ENCODE assay signal across 17 cellular contexts in the genomic region with DNA sequence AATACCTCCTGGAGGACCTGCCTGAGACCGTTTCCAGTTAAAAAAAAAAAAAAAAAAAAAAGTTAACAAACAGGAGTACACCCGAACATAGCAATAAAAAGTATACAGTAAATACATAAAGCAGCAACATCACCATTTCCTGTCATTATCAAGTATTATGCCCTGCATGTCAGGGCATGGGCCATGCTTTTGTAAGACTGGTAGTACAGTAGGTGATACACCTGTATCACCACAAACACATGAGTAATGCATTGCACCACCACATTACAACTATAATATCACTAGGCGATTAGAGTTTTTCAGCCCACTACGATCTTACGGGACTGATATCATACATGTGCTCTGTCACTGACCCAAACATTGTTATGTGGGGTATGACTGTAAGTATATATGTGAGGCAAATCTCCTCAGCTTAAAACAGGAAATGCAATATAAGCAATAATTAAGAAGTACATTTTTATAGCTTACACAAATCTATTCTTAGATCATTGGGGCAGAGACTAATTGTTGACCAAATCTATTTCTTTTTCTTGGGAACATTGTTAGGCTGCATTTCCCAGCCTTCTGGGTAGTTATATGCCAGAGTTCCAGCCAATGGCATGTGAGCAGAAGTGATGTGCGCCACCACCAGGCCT.
DNase-seq lines count a peak whose midpoint lies in the region; ATAC-seq, FAIRE-seq and TF ChIP-seq lines count a peak whose summit lies in the region.
"Had no signal": no experiment of that assay in that cellular context is flagged by ENCODE, and none has a peak within 500 bp of the region (broad histone marks: within the 10 kb centered on the region; RNA-seq: fewer than 3 reads in every experiment).

No MANE protein-coding gene starts in this region.

- WGBS in A549 (ENCODE audit: missing lambda C conversion rate), result 74% methylated on average over 6 of the region's 6 CpGs
- WGBS in mesenchymal stem cell, result 46% methylated on average over 2 of the region's 6 CpGs

- H3K4me2 ChIP-seq in A549 (no peak overlapping the region), mesenchymal stem cell (ENCODE audit: low read length, poor library complexity, severe bottlenecking) (no peak overlapping the region)

- H3K4me1 ChIP-seq in A549, result no peaks in the 10 kb centered on the region
- no peaks in the 10 kb centered on the region for H3K4me1 ChIP-seq in Panc1 (ENCODE audit: control insufficient read depth, insufficient read depth, low read length)
- no peaks in the 10 kb centered on the region for H3K4me1 ChIP-seq in mesenchymal stem cell (ENCODE audit: control insufficient read depth, insufficient read depth, low read depth, low read length)
- H3K4me1 ChIP-seq: SJSA1 had no signal

- ATAC-seq in A549 (no peak), Panc1 (no peak), GM21529 (IDR thresholded peaks at IDR 0.05; ENCODE audit: unreplicated experiment) (no peak)

- H2AFZ ChIP-seq in mesenchymal stem cell (ENCODE audit: low read depth, low read length), result no peak overlapping the region

- H3K27ac Mint-ChIP-seq in CD14-positive monocyte, result no peak overlapping the region
- H3K27ac Mint-ChIP-seq: CD8-positive, alpha-beta memory T cell had no signal

- no TSS peak for BruUV-seq in Panc1 (replicated peaks; lab: Mats Ljungman, UMichigan)

- H3K9ac ChIP-seq in mesenchymal stem cell (ENCODE audit: low read length), result no peak overlapping the region

- no peak overlapping the region for H4K8ac ChIP-seq in mesenchymal stem cell (ENCODE audit: low read length)

- H3K4me3 ChIP-seq in A549, result no peak overlapping the region
- no peak overlapping the region for H3K4me3 ChIP-seq in Panc1 (ENCODE audit: low read depth in 2 of 2, low read length in 2 of 2)
- H3K4me3 ChIP-seq in epithelial cell of esophagus (ENCODE audit: low read length), result no peak overlapping the region
- no peak overlapping the region for H3K4me3 ChIP-seq in mesenchymal stem cell (ENCODE audit: insufficient read depth in 1 of 2, low read depth in 1 of 2, low read length in 2 of 2)
- H3K4me3 ChIP-seq: SJSA1 had no signal

- FAIRE-seq in A549 (lab: Jason Lieb, UNC) (no peak), HTR-8/SVneo (lab: Jason Lieb, UNC) (peak; percentile 28)

- TF ChIP-seq RAD21 in A549 (conservative IDR thresholded peaks at IDR 0.05 in 1 of 2, IDR thresholded peaks at IDR 0.05 in 1 of 2), result no peak

- H3K79me1 ChIP-seq in mesenchymal stem cell (replicated peaks; ENCODE audit: low read length, poor library complexity, severe bottlenecking), result no peaks in the 10 kb centered on the region

- POLR2A ChIA-PET in A549 (lab: Yijun Ruan, JAX), result no interaction called here
- POLR2A ChIA-PET in Panc1 (lab: Charles Lee), result interaction anchor here (0.7 kb wide), 1 partner anchor 336 kb away, joined by 10 read pairs; no protein-coding TSS in a partner anchor

- H3K27ac ChIP-seq in A549 (no peak overlapping the region), Panc1 (ENCODE audit: low read length) (no peak overlapping the region), mesenchymal stem cell (ENCODE audit: low read length, poor library complexity, severe bottlenecking) (no peak overlapping the region)
- H3K27ac ChIP-seq: SJSA1 had no signal

- intact Hi-C loops in Panc1 (cut with micrococcal nuclease; ENCODE audit: unreplicated experiment), result no loop called here
- intact Hi-C loops in CD14-positive monocyte (cut with micrococcal nuclease), result no loop called here

- TF ChIP-seq EP300 in A549 (IDR thresholded peaks at IDR 0.05), result no peak

- CTCF ChIA-PET in A549 (lab: Yijun Ruan, JAX), result interaction anchor here (1.0 kb wide), 1 partner anchor 326 kb away, joined by 4 read pairs; no protein-coding TSS in a partner anchor
- CTCF ChIA-PET in Panc1 (lab: Charles Lee), result no interaction called here

- H2BK15ac ChIP-seq in mesenchymal stem cell (ENCODE audit: low read depth, poor library complexity, severe bottlenecking), result no peak overlapping the region

- H3K27me3 Mint-ChIP-seq in CD14-positive monocyte (ENCODE audit: low read depth in 3 of 3), result peaks cover 0 to 2% (median 0%) of the 10 kb centered on the region in 3 donors
- H3K27me3 Mint-ChIP-seq: CD8-positive, alpha-beta memory T cell had no signal

- no peak overlapping the region for H2BK5ac ChIP-seq in mesenchymal stem cell (ENCODE audit: low read depth, low read length, poor library complexity, severe bottlenecking)

- no peaks in the 10 kb centered on the region for H3K9me3 ChIP-seq in A549
- H3K9me3 ChIP-seq in Panc1 (ENCODE audit: control insufficient read depth, insufficient read depth, low read depth, low read length), result no peaks in the 10 kb centered on the region
- H3K9me3 ChIP-seq in mesenchymal stem cell (ENCODE audit: control insufficient read depth, low read length), result no peaks in the 10 kb centered on the region
- H3K9me3 ChIP-seq: BE2C, SJSA1 had no signal

- H3K9me3 Mint-ChIP-seq in CD14-positive monocyte, result peaks cover 0 to 8% (median 3%) of the 10 kb centered on the region in 7 donors

- H3K14ac ChIP-seq in mesenchymal stem cell (ENCODE audit: low read length in 2 of 2), result no peak overlapping the region

- H2BK120ac ChIP-seq in mesenchymal stem cell (ENCODE audit: low read depth, low read length), result no peak overlapping the region

- DNase-seq in A549 (ENCODE audit: low read depth in 1 of 2, low spot score in 1 of 2) (no peak), HTR-8/SVneo (ENCODE audit: insufficient read length, low spot score) (no peak), Panc1 (ENCODE audit: low read depth, low spot score) (no peak), epithelial cell of esophagus (ENCODE audit: low read depth) (peak; percentile 91), mesenchymal stem cell (no peak), HT-29 (ENCODE audit: low spot score) (no peak), CD14-positive monocyte (ENCODE audit: low spot score) (no peak)
- DNase-seq: ACHN; CD8-positive, alpha-beta memory T cell; EL; H7; NCI-H187; RPMI8226; T-helper 1 cell had no signal

- H2AK5ac ChIP-seq in mesenchymal stem cell (ENCODE audit: low read length, severe bottlenecking), result no peak overlapping the region

- H3K18ac ChIP-seq in mesenchymal stem cell (ENCODE audit: low read depth in 1 of 2, low read length in 2 of 2), result no peak overlapping the region

- H2BK12ac ChIP-seq in mesenchymal stem cell (ENCODE audit: low read length in 2 of 2), result no peak overlapping the region

- H3K4me3 Mint-ChIP-seq in CD14-positive monocyte, result no peak overlapping the region
- H3K4me3 Mint-ChIP-seq: CD8-positive, alpha-beta memory T cell had no signal

- no peaks in the 10 kb centered on the region for H3K27me3 ChIP-seq in Panc1 (ENCODE audit: control insufficient read depth, insufficient read depth, low read length)
- no peaks in the 10 kb centered on the region for H3K27me3 ChIP-seq in mesenchymal stem cell (ENCODE audit: control insufficient read depth in 1 of 2, insufficient read depth in 1 of 2, low read length in 2 of 2)
- H3K27me3 ChIP-seq: BE2C had no signal

- in situ Hi-C loops in Panc1 (cut with HindIII; ENCODE audit: low pct_unique_long_range_greater_than_20kb, low sequenced_read_pairs), result no loop called here

- no peak for TF ChIP-seq CTCF in A549 (IDR thresholded peaks at IDR 0.05)
- peak; percentile 29; the same call in 1 of the 2 replicates for TF ChIP-seq CTCF in Panc1 (IDR thresholded peaks at IDR 0.05)
- no peak for TF ChIP-seq CTCF in epithelial cell of esophagus (IDR thresholded peaks at IDR 0.05; ENCODE audit: insufficient read depth, low read depth, low read length, missing control alignments)
- no peak for TF ChIP-seq CTCF in CD14-positive monocyte (IDR thresholded peaks at IDR 0.05)

- no peak for TF ChIP-seq POLR2A in A549 (IDR thresholded peaks at IDR 0.05; ENCODE audit: low read length)

- H3K23ac ChIP-seq in mesenchymal stem cell (ENCODE audit: low read length in 2 of 2), result no peak overlapping the region

- H4K91ac ChIP-seq in mesenchymal stem cell (ENCODE audit: low read length), result no peak overlapping the region

- no peak overlapping the region for H3K4ac ChIP-seq in mesenchymal stem cell (ENCODE audit: low read depth in 1 of 2, low read length in 2 of 2)

- H3K36me3 ChIP-seq in Panc1 (ENCODE audit: control insufficient read depth, insufficient read depth, low read length), result no peaks in the 10 kb centered on the region
- no peaks in the 10 kb centered on the region for H3K36me3 ChIP-seq in mesenchymal stem cell (ENCODE audit: control insufficient read depth in 1 of 2, insufficient read depth in 2 of 2, low read depth in 1 of 2, low read length in 2 of 2)
- H3K36me3 ChIP-seq: BE2C, SJSA1 had no signal

- no peaks in the 10 kb centered on the region for H3K36me3 Mint-ChIP-seq in CD14-positive monocyte
- H3K36me3 Mint-ChIP-seq: CD8-positive, alpha-beta memory T cell had no signal

- no peaks in the 10 kb centered on the region for H3K4me1 Mint-ChIP-seq in CD14-positive monocyte
- H3K4me1 Mint-ChIP-seq: CD8-positive, alpha-beta memory T cell had no signal

TF ChIP-seq in A549, 52 proteins besides CTCF, POLR2A, EP300 and RAD21:
- no peak for TF ChIP-seq CBX2 (IDR thresholded peaks at IDR 0.05; ENCODE audit: borderline replicate concordance, low read depth)
- peak; percentile 64 for TF ChIP-seq MAFK (IDR thresholded peaks at IDR 0.05; ENCODE audit: partially characterized antibody)
